Comparison of ENCODE assay signal across 8 cellular contexts in genomic region chr15:40097968-40098476, GRCh38. TPM values are rescaled to one million over a fixed set of nuclear protein-coding genes. Genes with fewer than 3 reads are reported as not detected.
DNase-seq lines count a peak whose midpoint lies in the region; ATAC-seq and TF ChIP-seq lines count a peak whose summit lies in the region.

No MANE protein-coding gene starts in this region.

- no peaks in the 10 kb centered on the region for H3K9me3 Mint-ChIP-seq in CD8-positive, alpha-beta memory T cell
- no peaks in the 10 kb centered on the region for H3K9me3 Mint-ChIP-seq in activated naive CD8-positive, alpha-beta T cell treated with anti-CD3 and anti-CD28 coated beads for 36 hours

- no peaks in the 10 kb centered on the region for H3K27me3 ChIP-seq in CD8-positive, alpha-beta memory T cell (ENCODE audit: insufficient read depth, low read length, poor library complexity, severe bottlenecking)
- no peaks in the 10 kb centered on the region for H3K27me3 ChIP-seq in HUES48 (ENCODE audit: control insufficient read depth, insufficient read depth, low read length)

- TF ChIP-seq CTCF in mucosa of descending colon (IDR thresholded peaks at IDR 0.05): no peak

- H3K4me1 Mint-ChIP-seq in CD8-positive, alpha-beta memory T cell: peaks cover 36 to 85% (median 41%) of the 10 kb centered on the region in 3 donors
- H3K4me1 Mint-ChIP-seq in activated naive CD8-positive, alpha-beta T cell treated with anti-CD3 and anti-CD28 coated beads for 36 hours: peaks cover 76% of the 10 kb centered on the region

- H3K4me1 ChIP-seq in CD8-positive, alpha-beta memory T cell (ENCODE audit: insufficient read depth, low read length): peaks cover 45% of the 10 kb centered on the region
- H3K4me1 ChIP-seq in HUES48 (ENCODE audit: control insufficient read depth, insufficient read depth, low read length) (peaks cover 62% of the 10 kb centered on the region), mucosa of descending colon (ENCODE audit: low read depth) (peaks cover 80% of the 10 kb centered on the region)

- peak overlapping the region; percentile 42 for H3K4me3 ChIP-seq in CD8-positive, alpha-beta memory T cell (ENCODE audit: low read length)
- no peak overlapping the region for H3K4me3 ChIP-seq in HUES48 (ENCODE audit: low read depth, low read length)
- no peak overlapping the region for H3K4me3 ChIP-seq in mucosa of descending colon

- peak overlapping the region in 5 of 8 donors; percentile 26 to 94 (median 88) for H3K27ac Mint-ChIP-seq in CD8-positive, alpha-beta memory T cell
- H3K27ac Mint-ChIP-seq in activated naive CD8-positive, alpha-beta T cell treated with anti-CD3 and anti-CD28 coated beads for 36 hours: peak overlapping the region; percentile 99

- intact Hi-C loops in mucosa of descending colon (cut with DNase I, micrococcal nuclease): no loop called here

- peak in 1 of 5 donors; percentile 43 for DNase-seq in CD8-positive, alpha-beta memory T cell
- no peak for DNase-seq in activated naive CD8-positive, alpha-beta T cell treated with anti-CD3 and anti-CD28 coated beads for 36 hours
- DNase-seq in mucosa of descending colon (peak in 2 of 3 donors; percentile 68 to 81), HuH-7 (ENCODE audit: low spot score) (no peak)
- DNase-seq in activated CD4-positive, alpha-beta T cell treated with anti-CD3 and anti-CD28 coated beads, Interleukin-2, amount 50 U/mL, for 48 hours: no peak

- no peaks in the 10 kb centered on the region for H3K36me3 ChIP-seq in CD8-positive, alpha-beta memory T cell (ENCODE audit: insufficient read depth, low read length)
- H3K36me3 ChIP-seq in HUES48 (ENCODE audit: control insufficient read depth, insufficient read depth, low read length): 0 out of 2 replicates have a peak, but pooled peaks cover 3% of the 10 kb centered on the region
- H3K36me3 ChIP-seq in mucosa of descending colon (ENCODE audit: low read depth): no peaks in the 10 kb centered on the region

- H3K36me3 Mint-ChIP-seq in CD8-positive, alpha-beta memory T cell: peaks cover 0 to 18% (median 0%) of the 10 kb centered on the region in 3 donors
- H3K36me3 Mint-ChIP-seq in activated naive CD8-positive, alpha-beta T cell treated with anti-CD3 and anti-CD28 coated beads for 36 hours: peaks cover 5% of the 10 kb centered on the region

- POLR2A ChIA-PET in CD8-positive, alpha-beta memory T cell (lab: Charles Lee): interaction anchor here (0.6 to 3.2 kb wide), 3 partner anchors 10 to 74 kb away, joined by 3 to 23 read pairs (median 5); partner anchors contain the start of gene BMF

- peak overlapping the region in 3 of 7 donors; percentile 51 to 78 (median 75) for H3K4me3 Mint-ChIP-seq in CD8-positive, alpha-beta memory T cell
- peak overlapping the region; percentile 76 for H3K4me3 Mint-ChIP-seq in activated naive CD8-positive, alpha-beta T cell treated with anti-CD3 and anti-CD28 coated beads for 36 hours

- H3K9me3 ChIP-seq in CD8-positive, alpha-beta memory T cell (ENCODE audit: low read length): no peaks in the 10 kb centered on the region
- H3K9me3 ChIP-seq in HUES48 (ENCODE audit: control insufficient read depth, insufficient read depth, low read length) (no peaks in the 10 kb centered on the region), mucosa of descending colon (no peaks in the 10 kb centered on the region)

- peak overlapping the region; percentile 43 for H3K27ac ChIP-seq in CD8-positive, alpha-beta memory T cell (ENCODE audit: low read depth, low read length)
- H3K27ac ChIP-seq in HUES48 (ENCODE audit: low read depth, low read length): peak overlapping the region; percentile 83

- peak; percentile 67 for ATAC-seq in mucosa of descending colon
- ATAC-seq in HG02981 (IDR thresholded peaks at IDR 0.05; ENCODE audit: unreplicated experiment): no peak
- ATAC-seq in HG03520 (IDR thresholded peaks at IDR 0.05; ENCODE audit: unreplicated experiment): no peak

- H3K9ac ChIP-seq in HUES48 (ENCODE audit: low read depth, low read length): no peak overlapping the region

- CTCF ChIA-PET in CD8-positive, alpha-beta memory T cell (lab: Charles Lee): interaction anchor here (3.3 to 19.8 kb wide), 3 partner anchors 11 to 176 kb away, joined by 10 to 186 read pairs (median 140); partner anchors contain the start of gene BMF

- H3K27me3 Mint-ChIP-seq in CD8-positive, alpha-beta memory T cell: no peaks in the 10 kb centered on the region
- no peaks in the 10 kb centered on the region for H3K27me3 Mint-ChIP-seq in activated naive CD8-positive, alpha-beta T cell treated with anti-CD3 and anti-CD28 coated beads for 36 hours

RNA-seq across cellular contexts. Expression of gene BMF, which starts 10.7 kb away (rescaled TPM):
- total RNA-seq in CD8-positive, alpha-beta memory T cell: 10 to 100 TPM; 15.3 to 16.8 TPM
- polyA plus RNA-seq in CD8-positive, alpha-beta memory T cell: 2.3 TPM
- 1 to 10 TPM; 5.1 to 5.4 TPM for total RNA-seq in activated naive CD8-positive, alpha-beta T cell treated with anti-CD3 and anti-CD28 coated beads for 36 hours
- 10 to 100 TPM; 12.6 to 32.1 (median 28.7) TPM for total RNA-seq in mucosa of descending colon

RNA-seq across cellular contexts. Expression of gene SRP14, which starts 59.0 kb away (rescaled TPM):
- total RNA-seq in CD8-positive, alpha-beta memory T cell: 100 to 1,000 TPM; 202 to 203 TPM
- polyA plus RNA-seq in CD8-positive, alpha-beta memory T cell: 835 TPM
- total RNA-seq in activated naive CD8-positive, alpha-beta T cell treated with anti-CD3 and anti-CD28 coated beads for 36 hours: 100 to 1,000 TPM; 161 to 169 TPM
- total RNA-seq in mucosa of descending colon: 100 to 1,000 TPM; 131 to 154 (median 142) TPM

Comparison
In these comparisons a context has a peak if more than half of its experiments do, and no peak if none do; other contexts are left out.
1. DNase-seq: peak in mucosa of descending colon (2 of 3); none in activated naive CD8-positive, alpha-beta T cell treated with anti-CD3 and anti-CD28 coated beads for 36 hours (single experiment), HuH-7 (single experiment) and activated CD4-positive, alpha-beta T cell treated with anti-CD3 and anti-CD28 coated beads, Interleukin-2, amount 50 U/mL, for 48 hours (0 of 2).